In genomic region chr19:35545001-35545854, GRCh38 we compare ENCODE assay signal across 8 cellular contexts. TPM values are rescaled to one million over a fixed set of nuclear protein-coding genes. Genes with fewer than 3 reads are reported as not detected.
DNase-seq lines count a peak whose midpoint lies in the region; ATAC-seq and TF ChIP-seq lines count a peak whose summit lies in the region.

Gene TMEM147, plus strand, starts transcription at chr19:35545626. Its CDS starts 114 bp downstream, at chr19:35545740.

- H3K4me3 Mint-ChIP-seq in activated T-helper 17 cell treated with anti-CD3 and anti-CD28 coated beads, Interleukin-2, amount 50 U/mL, for 72 hours, result peak within 1 kb of the TSS; percentile 85
- peak within 1 kb of the TSS; percentile 95 for H3K4me3 Mint-ChIP-seq in natural killer cell

- peak; percentile 52 for DNase-seq in DMS153 (lab: John Stamatoyannopoulos, UW)
- peak; percentile 85 for DNase-seq in RPMI7951 (ENCODE audit: low read depth)
- DNase-seq in fibroblast of mammary gland (ENCODE audit: low read depth), result peak; percentile 81
- peak; percentile 79 for DNase-seq in natural killer cell
- DNase-seq in stimulated activated naive CD4-positive, alpha-beta T cell (lab: John Stamatoyannopoulos, UW), result peak; percentile 48 to 71 (median 61)

- H3K4me3 ChIP-seq in fibroblast of mammary gland (ENCODE audit: control insufficient read depth, low read depth, low read length), result peak within 1 kb of the TSS; percentile 87

- TF ChIP-seq CTCF in fibroblast of mammary gland (conservative IDR thresholded peaks at IDR 0.05; ENCODE audit: control insufficient read depth, insufficient read depth, low read depth, low read length) (no peak), natural killer cell (IDR thresholded peaks at IDR 0.05) (no peak)

- peaks cover 45% of the 10 kb centered on the region for H3K36me3 Mint-ChIP-seq in activated T-helper 17 cell treated with anti-CD3 and anti-CD28 coated beads, Interleukin-2, amount 50 U/mL, for 72 hours (ENCODE audit: low read depth)
- H3K36me3 Mint-ChIP-seq in natural killer cell, result no peaks in the 10 kb centered on the region

- no peaks in the 10 kb centered on the region for H3K9me3 Mint-ChIP-seq in activated T-helper 17 cell treated with anti-CD3 and anti-CD28 coated beads, Interleukin-2, amount 50 U/mL, for 72 hours
- H3K9me3 Mint-ChIP-seq in natural killer cell, result no peaks in the 10 kb centered on the region

- peak within 1 kb of the TSS; percentile 71 for H3K27ac ChIP-seq in KOPT-K1 (ENCODE audit: low read depth, low read length, poor library complexity, severe bottlenecking)

- peaks cover 13% of the 10 kb centered on the region for H3K4me1 Mint-ChIP-seq in activated T-helper 17 cell treated with anti-CD3 and anti-CD28 coated beads, Interleukin-2, amount 50 U/mL, for 72 hours
- H3K4me1 Mint-ChIP-seq in natural killer cell, result peaks cover 34 to 49% of the 10 kb centered on the region in 2 donors

- no peaks in the 10 kb centered on the region for H3K9me3 ChIP-seq in KOPT-K1 (ENCODE audit: insufficient read depth, low read length, poor library complexity, severe bottlenecking)

- ATAC-seq in GM21717 (IDR thresholded peaks at IDR 0.05; ENCODE audit: unreplicated experiment), result peak; percentile 72
- ATAC-seq in activated T-helper 17 cell treated with anti-CD3 and anti-CD28 coated beads, Interleukin-2, amount 50 U/mL, for 72 hours (replicated peaks), result peak; percentile 69
- peak; percentile 73 to 87 (median 81) for ATAC-seq in natural killer cell

- peak within 1 kb of the TSS; percentile 89 for H3K27ac Mint-ChIP-seq in activated T-helper 17 cell treated with anti-CD3 and anti-CD28 coated beads, Interleukin-2, amount 50 U/mL, for 72 hours
- H3K27ac Mint-ChIP-seq in natural killer cell, result peak within 1 kb of the TSS; percentile 80 to 91

- no peaks in the 10 kb centered on the region for H3K36me3 ChIP-seq in KOPT-K1 (ENCODE audit: insufficient read depth, low read length)

- H3K27me3 Mint-ChIP-seq in activated T-helper 17 cell treated with anti-CD3 and anti-CD28 coated beads, Interleukin-2, amount 50 U/mL, for 72 hours, result no peaks in the 10 kb centered on the region
- H3K27me3 Mint-ChIP-seq in natural killer cell (ENCODE audit: low read depth in 2 of 2), result no peaks in the 10 kb centered on the region

- intact Hi-C loops in natural killer cell (cut with micrococcal nuclease), result loop anchor here (5.0 kb wide), 3 partner anchors 42 to 333 kb away; partner anchors contain the start of genes ETV2 and PMIS2

RNA-seq across cellular contexts. Expression of gene TMEM147, which starts in this region (rescaled TPM):
- total RNA-seq in RPMI7951 (2014; rRNA removed; shearing (Covaris generic)), result 133 and 153 TPM in 2 replicates
- 10 to 100 TPM; 45.0 to 74.1 TPM for total RNA-seq in activated T-helper 17 cell treated with anti-CD3 and anti-CD28 coated beads, Interleukin-2, amount 50 U/mL, for 72 hours
- 10 to 100 TPM; 30.6 to 37.9 (median 31.2) TPM for total RNA-seq in natural killer cell

Comparison
In these comparisons a context has a peak if more than half of its experiments do, and no peak if none do; other contexts are left out.
1. Peak in every context shown above with its lines: DNase-seq, ATAC-seq, H3K4me3 ChIP-seq and H3K27ac ChIP-seq.